Comparison of ENCODE assay signal across 19 cellular contexts in genomic region chr14:72701610-72702009, GRCh38.
A peak's percentile ranks its signal among the peaks of the same experiment; 100 is the strongest.
DNase-seq lines count a peak whose midpoint lies in the region; ATAC-seq and TF ChIP-seq lines count a peak whose summit lies in the region.
"Had no signal": no experiment of that assay in that cellular context is flagged by ENCODE, and none has a peak within 500 bp of the region (broad histone marks: within the 10 kb centered on the region; RNA-seq: fewer than 3 reads in every experiment).

No MANE protein-coding gene starts in this region.

- H4K91ac ChIP-seq in IMR-90 (ENCODE audit: insufficient read depth, low read depth, low read length) = no peak overlapping the region

- CTCF ChIA-PET in IMR-90 (lab: Yijun Ruan, JAX) = no interaction called here

- no peak overlapping the region for H4K5ac ChIP-seq in IMR-90 (ENCODE audit: low read depth, low read length)
- no peak overlapping the region for H4K5ac ChIP-seq in mesendoderm (ENCODE audit: low read length)

- H3K27me3 Mint-ChIP-seq in endodermal cell (ENCODE audit: insufficient read depth) = no peaks in the 10 kb centered on the region

- H3K23ac ChIP-seq in IMR-90 (ENCODE audit: low read depth, low read length) (no peak overlapping the region), mesendoderm (ENCODE audit: low read length) (no peak overlapping the region)

- H3K9me3 ChIP-seq in IMR-90 (ENCODE audit: control insufficient read depth, insufficient read depth, low read length) (no peaks in the 10 kb centered on the region), endodermal cell (ENCODE audit: control insufficient read depth, low read length) (no peaks in the 10 kb centered on the region), esophagus squamous epithelium (no peaks in the 10 kb centered on the region)
- H3K9me3 ChIP-seq: prostate gland, tibial nerve had no signal

- DNase-seq in D341Med (ENCODE audit: low spot score) (peak; percentile 61), IMR-90 (peak; percentile 25), endodermal cell (peak; percentile 55), mesendoderm (peak; percentile 33), esophagus squamous epithelium (lab: John Stamatoyannopoulos, UW) (no peak), NCI-H146 (lab: John Stamatoyannopoulos, UW) (no peak)
- DNase-seq in activated naive CD4-positive, alpha-beta T cell treated with anti-CD3 and anti-CD28 coated beads, Interleukin-2, amount 50 U/mL, for 16 hours = no peak
- DNase-seq: activated CD4-positive, alpha-beta T cell treated with anti-CD3 and anti-CD28 coated beads for 48 hours; activated naive CD8-positive, alpha-beta T cell treated with anti-CD3 and anti-CD28 coated beads, Interleukin-2, amount 10 ng/mL, durations not matched to agents 7 days and 5 days; activated T-cell treated with anti-CD3 and anti-CD28 coated beads for 4 hours; central memory CD4-positive, alpha-beta T cell; EL; kidney glomerular epithelial cell; NCI-H446; stimulated activated CD8-positive, alpha-beta memory T cell treated with anti-CD3 and anti-CD28 coated beads, Interleukin-4, amount 100 ng/mL, for 48 hours had no signal

- H3K4me3 ChIP-seq in IMR-90 (ENCODE audit: insufficient read depth, low read depth, low read length) = no peak overlapping the region
- no peak overlapping the region for H3K4me3 ChIP-seq in endodermal cell (ENCODE audit: low read length)
- H3K4me3 ChIP-seq in mesendoderm (ENCODE audit: low read length) = no peak overlapping the region
- H3K4me3 ChIP-seq in esophagus squamous epithelium = no peak overlapping the region
- H3K4me3 ChIP-seq: prostate gland, tibial nerve had no signal

- H3K4me1 ChIP-seq in IMR-90 (ENCODE audit: control insufficient read depth, insufficient read depth, low read length) (peaks cover 8% of the 10 kb centered on the region), endodermal cell (ENCODE audit: control insufficient read depth, insufficient read depth, low read length) (no peaks in the 10 kb centered on the region), mesendoderm (ENCODE audit: control insufficient read depth, low read depth, low read length) (peaks cover 2% of the 10 kb centered on the region), esophagus squamous epithelium (no peaks in the 10 kb centered on the region)
- H3K4me1 ChIP-seq: prostate gland had no signal

- peaks cover 1% of the 10 kb centered on the region for H3K36me3 ChIP-seq in IMR-90 (ENCODE audit: control insufficient read depth, insufficient read depth, low read length)
- no peaks in the 10 kb centered on the region for H3K36me3 ChIP-seq in endodermal cell (ENCODE audit: control insufficient read depth, insufficient read depth, low read length)
- H3K36me3 ChIP-seq in mesendoderm (ENCODE audit: control insufficient read depth, insufficient read depth, low read length) = no peaks in the 10 kb centered on the region
- H3K36me3 ChIP-seq in esophagus squamous epithelium = no peaks in the 10 kb centered on the region
- H3K36me3 ChIP-seq: prostate gland, tibial nerve had no signal

- H2BK15ac ChIP-seq in IMR-90 (ENCODE audit: low read depth, low read length) (no peak overlapping the region), mesendoderm (replicated peaks; ENCODE audit: low read depth) (no peak overlapping the region)

- no peak overlapping the region for H3K14ac ChIP-seq in IMR-90 (replicated peaks; ENCODE audit: low read depth, low read length)

- WGBS in IMR-90 (ENCODE audit: extremely low coverage in 2 of 2, insufficient read length in 1 of 2), 2 experiments = 70% methylated on average over 4 of the region's 7 CpGs; no CpG with 5 or more reads in 1 of the 2 experiments
- 50 to 76% methylated on average over 2 to 7 of the region's 7 CpGs for WGBS in endodermal cell (ENCODE audit: insufficient coverage in 1 of 2, insufficient read length in 1 of 2), 2 experiments
- no CpG with 5 or more reads among the region's 7 CpGs for WGBS in mesendoderm (ENCODE audit: extremely low coverage, insufficient coverage, low lambda C conversion rate)
- 46 to 72% methylated on average over 3 to 7 of the region's 7 CpGs for WGBS in esophagus squamous epithelium, 2 donors

- intact Hi-C loops in IMR-90 (cut with micrococcal nuclease) = no loop called here
- intact Hi-C loops in esophagus squamous epithelium (cut with DNase I) = no loop called here

- H3K4me2 ChIP-seq in IMR-90 (ENCODE audit: low read depth, low read length) = no peak overlapping the region
- no peak overlapping the region for H3K4me2 ChIP-seq in mesendoderm (ENCODE audit: low read length)

- BruUV-seq in IMR-90 (replicated peaks; lab: Mats Ljungman, UMichigan) = no TSS peak

- no peak overlapping the region for H3K27ac ChIP-seq in IMR-90 (ENCODE audit: insufficient read depth, low read length)
- H3K27ac ChIP-seq in endodermal cell (ENCODE audit: low read depth, low read length) = peak overlapping the region; percentile 78
- no peak overlapping the region for H3K27ac ChIP-seq in mesendoderm (ENCODE audit: low read depth, low read length)
- H3K27ac ChIP-seq in esophagus squamous epithelium = no peak overlapping the region
- H3K27ac ChIP-seq: C4-2B, prostate gland, tibial nerve had no signal

- H3K9me3 Mint-ChIP-seq in endodermal cell = peaks cover 4% of the 10 kb centered on the region
- H3K9me3 Mint-ChIP-seq: activated naive CD8-positive, alpha-beta T cell treated with anti-CD3 and anti-CD28 coated beads, Interleukin-2, amount 10 ng/mL, durations not matched to agents 7 days and 5 days had no signal

- no peaks in the 10 kb centered on the region for H4K20me1 ChIP-seq in IMR-90 (ENCODE audit: insufficient read depth, low read length)

- ATAC-seq in IMR-90 (ENCODE audit: low read depth) (no peak), HG03139 (IDR thresholded peaks at IDR 0.05; ENCODE audit: unreplicated experiment) (no peak)

- H3K9me1 ChIP-seq in IMR-90 (ENCODE audit: insufficient read depth, low read length) = peaks cover 9% of the 10 kb centered on the region; the same call in 1 of the 2 replicates

- H3K79me2 ChIP-seq in mesendoderm (ENCODE audit: control insufficient read depth, insufficient read depth, low read length) = no peaks in the 10 kb centered on the region

- H3K27me3 ChIP-seq in IMR-90 (ENCODE audit: control insufficient read depth, insufficient read depth, low read length) (no peaks in the 10 kb centered on the region), endodermal cell (ENCODE audit: control insufficient read depth, insufficient read depth, low read length, poor library complexity, severe bottlenecking) (no peaks in the 10 kb centered on the region), mesendoderm (ENCODE audit: insufficient read depth, low read length, poor library complexity) (no peaks in the 10 kb centered on the region), esophagus squamous epithelium (peaks cover 0 to 9% (median 0%) of the 10 kb centered on the region in 4 donors)
- H3K27me3 ChIP-seq: tibial nerve had no signal

- no peak overlapping the region for H3K27ac Mint-ChIP-seq in endodermal cell
- H3K27ac Mint-ChIP-seq: activated naive CD8-positive, alpha-beta T cell treated with anti-CD3 and anti-CD28 coated beads, Interleukin-2, amount 10 ng/mL, durations not matched to agents 7 days and 5 days had no signal

- H3K36me3 Mint-ChIP-seq in endodermal cell (ENCODE audit: low read depth) = no peaks in the 10 kb centered on the region

- in situ Hi-C loops in IMR-90 (cut with MboI; ENCODE audit: low sequenced_read_pairs) = no loop called here

- H2AK9ac ChIP-seq in IMR-90 (replicated peaks; ENCODE audit: low read depth, low read length, poor library complexity) = peak overlapping the region; percentile 65

- H3K9ac ChIP-seq in IMR-90 (ENCODE audit: low read depth, low read length) (no peak overlapping the region), endodermal cell (ENCODE audit: extremely low read depth, low read length, poor library complexity, severe bottlenecking) (no peak overlapping the region), mesendoderm (ENCODE audit: low read length) (no peak overlapping the region)

- no peak overlapping the region for H3K56ac ChIP-seq in IMR-90 (ENCODE audit: extremely low read depth, insufficient read depth, low read length)
- no peak overlapping the region for H3K56ac ChIP-seq in mesendoderm (ENCODE audit: low read length)

- peaks cover 6% of the 10 kb centered on the region for H3K4me1 Mint-ChIP-seq in endodermal cell

- H4K8ac ChIP-seq in IMR-90 (ENCODE audit: low read depth in 2 of 2, low read length in 2 of 2) (0 out of 4 replicates have a peak overlapping the region, but pooled peaks of 1 of the 2 experiments have one; percentile 0), mesendoderm (ENCODE audit: low read depth, low read length) (no peak overlapping the region)

- no peak overlapping the region for H2BK5ac ChIP-seq in IMR-90 (ENCODE audit: low read depth, low read length, poor library complexity, severe bottlenecking)
- no peak overlapping the region for H2BK5ac ChIP-seq in mesendoderm (ENCODE audit: low read length)

- H3K79me1 ChIP-seq in IMR-90 (ENCODE audit: low read depth in 1 of 2, low read length in 2 of 2) (peaks cover 0 to 4% of the 10 kb centered on the region in 2 experiments; a peak in 1 of 4 replicates), mesendoderm (ENCODE audit: low read length) (no peaks in the 10 kb centered on the region)

- TF ChIP-seq POLR2A in IMR-90 (IDR thresholded peaks at IDR 0.05; ENCODE audit: low read depth, low read length) = no peak
- TF ChIP-seq POLR2A in esophagus squamous epithelium (IDR thresholded peaks at IDR 0.05) = no peak

- TF ChIP-seq CTCF in IMR-90 (conservative IDR thresholded peaks at IDR 0.05; ENCODE audit: low read depth, low read length) (no peak), endodermal cell (conservative IDR thresholded peaks at IDR 0.05) (no peak), esophagus squamous epithelium (IDR thresholded peaks at IDR 0.05) (no peak)

- 0 out of 2 replicates have a peak overlapping the region, but pooled peaks have one; percentile 10 for H2BK20ac ChIP-seq in IMR-90 (ENCODE audit: low read depth, low read length)

- H2BK120ac ChIP-seq in IMR-90 (ENCODE audit: low read depth, low read length) (no peak overlapping the region), mesendoderm (ENCODE audit: low read depth, low read length) (no peak overlapping the region)

- dilution Hi-C loops in IMR-90 (cut with HindIII; ENCODE audit: low sequenced_read_pairs, unreplicated experiment) = no loop called here

- no peak overlapping the region for H3K4me3 Mint-ChIP-seq in endodermal cell
- H3K4me3 Mint-ChIP-seq: activated naive CD8-positive, alpha-beta T cell treated with anti-CD3 and anti-CD28 coated beads, Interleukin-2, amount 10 ng/mL, durations not matched to agents 7 days and 5 days had no signal

- H3K18ac ChIP-seq in IMR-90 (ENCODE audit: low read depth, low read length) = no peak overlapping the region
- no peak overlapping the region for H3K18ac ChIP-seq in mesendoderm (ENCODE audit: low read length)

- H2AK5ac ChIP-seq in IMR-90 (ENCODE audit: low read depth, low read length) = no peak overlapping the region; the same call in 1 of the 2 replicates
- no peak overlapping the region for H2AK5ac ChIP-seq in mesendoderm (ENCODE audit: low read length)

- no peak for TF ChIP-seq RAD21 in IMR-90 (IDR thresholded peaks at IDR 0.05; ENCODE audit: low read length)

- H3K4ac ChIP-seq in IMR-90 (ENCODE audit: low read depth, low read length) = peak overlapping the region; percentile 43; the same call in 1 of the 2 replicates
- no peak overlapping the region for H3K4ac ChIP-seq in mesendoderm (ENCODE audit: low read depth, low read length)

- H2AFZ ChIP-seq in IMR-90 (replicated peaks; ENCODE audit: low read length, poor library complexity) = peak overlapping the region; percentile 1

- POLR2A ChIA-PET in IMR-90 (lab: Charles Lee; ENCODE audit: unreplicated experiment) = no interaction called here

Comparison
In these comparisons a context has a peak if more than half of its experiments do, and no peak if none do; other contexts are left out.
1. DNase-seq: peak in D341Med (single experiment), IMR-90 (single experiment), endodermal cell (single experiment) and mesendoderm (single experiment); none in esophagus squamous epithelium (single experiment), activated naive CD4-positive, alpha-beta T cell treated with anti-CD3 and anti-CD28 coated beads, Interleukin-2, amount 50 U/mL, for 16 hours (single experiment) and NCI-H146 (single experiment).